In the genomic region with DNA sequence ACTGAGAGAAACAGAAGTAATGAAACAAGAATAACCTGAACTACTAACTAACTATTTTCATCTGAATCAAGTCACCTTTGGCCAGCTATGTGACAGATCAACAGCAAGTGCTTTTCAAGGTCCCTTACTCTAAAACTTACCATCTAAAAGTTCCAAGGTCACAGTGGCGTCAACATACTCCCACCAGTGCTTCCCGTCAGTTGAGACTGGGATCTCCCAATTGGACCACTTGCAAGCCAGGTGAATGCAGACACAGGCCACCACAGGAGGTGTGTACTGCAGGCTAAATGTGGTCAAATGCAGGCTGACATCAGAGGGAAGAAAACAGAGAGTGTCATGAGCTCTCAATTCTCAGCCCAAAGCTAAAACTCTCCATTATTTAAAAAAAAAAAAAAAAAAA, we compare ENCODE assay signal across 18 cellular contexts. TPM values are rescaled to one million over a fixed set of nuclear protein-coding genes. Genes with fewer than 3 reads are reported as not detected.
DNase-seq lines count a peak whose midpoint lies in the region; ATAC-seq, FAIRE-seq and TF ChIP-seq lines count a peak whose summit lies in the region.
"Had no signal": no experiment of that assay in that cellular context is flagged by ENCODE, and none has a peak within 500 bp of the region (broad histone marks: within the 10 kb centered on the region; RNA-seq: fewer than 3 reads in every experiment).

No MANE protein-coding gene starts in this region.

- H3K27me3 ChIP-seq in HepG2 (ENCODE audit: control insufficient read depth in 1 of 2, insufficient read depth in 2 of 2, low read length in 2 of 2) (no peaks in the 10 kb centered on the region), right lobe of liver (no peaks in the 10 kb centered on the region), HCT116 (ENCODE audit: insufficient read depth, low read length) (no peaks in the 10 kb centered on the region), osteoblast (ENCODE audit: insufficient read depth, low read length) (no peaks in the 10 kb centered on the region)

- in situ Hi-C loops in HepG2 (cut with HindIII; ENCODE audit: extremely low pct_ligation_motif_present, low pct_unique_long_range_greater_than_20kb) = no loop called here

- H4K20me1 ChIP-seq in HepG2 (ENCODE audit: insufficient read depth, low read length) (no peaks in the 10 kb centered on the region), HCT116 (ENCODE audit: insufficient read depth) (0 out of 2 replicates have a peak, but pooled peaks cover 11% of the 10 kb centered on the region), osteoblast (ENCODE audit: insufficient read depth, low read length) (peaks cover 3% of the 10 kb centered on the region)

- H2AFZ ChIP-seq in HepG2 (ENCODE audit: low read length) = no peak overlapping the region
- H2AFZ ChIP-seq in HCT116 (ENCODE audit: low read depth, low read length, poor library complexity, severe bottlenecking) = no peak overlapping the region
- no peak overlapping the region for H2AFZ ChIP-seq in osteoblast (ENCODE audit: low read length)
- H2AFZ ChIP-seq: GM23248 had no signal

- H3K9ac ChIP-seq in HepG2 (ENCODE audit: insufficient read depth, low read depth, low read length) = no peak overlapping the region
- H3K9ac ChIP-seq in HCT116 (ENCODE audit: low read length) = no peak overlapping the region
- H3K9ac ChIP-seq: GM23248 had no signal

- CTCF ChIA-PET in HepG2 (lab: Yijun Ruan, JAX; ENCODE audit: low intra/inter-chr PET ratio, low total read pairs) (no interaction called here), HCT116 (lab: Charles Lee) (no interaction called here)

- H3K27ac ChIP-seq in HepG2 (ENCODE audit: extremely low read length, insufficient read depth, low read length) (peak overlapping the region; percentile 30), right lobe of liver (no peak overlapping the region), HCT116 (ENCODE audit: low read depth, low read length) (no peak overlapping the region), osteoblast (ENCODE audit: low read depth, low read length) (no peak overlapping the region)
- H3K27ac ChIP-seq: GM23248 had no signal

- H3K9me3 ChIP-seq in HepG2 (ENCODE audit: low read length) (no peaks in the 10 kb centered on the region), right lobe of liver (no peaks in the 10 kb centered on the region), HCT116 (ENCODE audit: control insufficient read depth in 1 of 2, insufficient read depth in 1 of 2, low read depth in 1 of 2, low read length in 2 of 2) (no peaks in the 10 kb centered on the region), osteoblast (ENCODE audit: low read depth, low read length) (no peaks in the 10 kb centered on the region)
- H3K9me3 ChIP-seq: Caco-2 had no signal

- TF ChIP-seq CTCF in HepG2 (CRISPR knock-in tag; IDR thresholded peaks at IDR 0.05) (no peak), right lobe of liver (IDR thresholded peaks at IDR 0.05) (no peak), HCT116 (IDR thresholded peaks at IDR 0.05 in 2 of 3, conservative IDR thresholded peaks at IDR 0.05 in 1 of 3; ENCODE audit: borderline replicate concordance in 1 of 3, insufficient read depth in 1 of 3, low read depth in 2 of 3, low read length in 2 of 3) (no peak), osteoblast (IDR thresholded peaks at IDR 0.05; ENCODE audit: extremely low read depth, low read depth, low read length) (no peak)

- H3K4me3 ChIP-seq in HepG2 (replicated peaks in 1 of 3; ENCODE audit: insufficient read depth in 1 of 3, low read depth in 2 of 3, low read length in 3 of 3) (no peak overlapping the region), right lobe of liver (no peak overlapping the region), HCT116 (replicated peaks in 1 of 2; ENCODE audit: low read depth in 1 of 2, low read length in 2 of 2) (no peak overlapping the region), osteoblast (ENCODE audit: insufficient read depth, low read length) (no peak overlapping the region)
- H3K4me3 ChIP-seq: GM23248 had no signal

- FAIRE-seq in HepG2 (lab: Jason Lieb, UNC) = no peak
- FAIRE-seq: G401.6, GM12892, GM19239, H1 had no signal

- WGBS in HepG2 (ENCODE audit: low lambda C conversion rate) = 69% methylated on average over 2 of the region's 2 CpGs
- 86% methylated on average over 2 of the region's 2 CpGs for WGBS in right lobe of liver (ENCODE audit: insufficient coverage, low coverage, low lambda C conversion rate, missing lambda C conversion rate)

- intact Hi-C loops in HepG2 (cut with micrococcal nuclease; ENCODE audit: unreplicated experiment) (no loop called here), right lobe of liver (cut with DNase I) (no loop called here), HCT116 (cut with micrococcal nuclease) (no loop called here)

- POLR2A ChIA-PET in HepG2 (lab: Yijun Ruan, JAX) = no interaction called here
- POLR2A ChIA-PET in HCT116 (lab: Charles Lee) = interaction anchor here (0.7 kb wide), 1 partner anchor 13 kb away, joined by 4 read pairs; no protein-coding TSS in a partner anchor

- no peak for TF ChIP-seq EP300 in HepG2 (IDR thresholded peaks at IDR 0.05; ENCODE audit: low read depth in 2 of 2, low read length in 2 of 2)
- no peak for TF ChIP-seq EP300 in HepG2 (CRISPR knock-in tag; IDR thresholded peaks at IDR 0.05; ENCODE audit: borderline replicate concordance)

- H3K4me1 ChIP-seq in HepG2 (ENCODE audit: insufficient read depth, low read length) = peaks cover 25% of the 10 kb centered on the region
- no peaks in the 10 kb centered on the region for H3K4me1 ChIP-seq in right lobe of liver
- no peaks in the 10 kb centered on the region for H3K4me1 ChIP-seq in HCT116 (ENCODE audit: control insufficient read depth in 1 of 2, insufficient read depth in 2 of 2, low read length in 2 of 2)
- no peaks in the 10 kb centered on the region for H3K4me1 ChIP-seq in osteoblast (ENCODE audit: insufficient read depth, low read length)
- H3K4me1 ChIP-seq: Caco-2 had no signal

- RAD21 ChIA-PET in HCT116 (lab: Charles Lee; ENCODE audit: low non-redundant PET in 1 of 2, low total read pairs in 2 of 2, uncharacterized antibody in 2 of 2, unreplicated experiment in 2 of 2) = no interaction called here

- H3K4me2 ChIP-seq in HepG2 (ENCODE audit: low read depth, low read length) = no peak overlapping the region
- no peak overlapping the region for H3K4me2 ChIP-seq in HCT116 (ENCODE audit: low read length)
- no peak overlapping the region for H3K4me2 ChIP-seq in osteoblast (ENCODE audit: insufficient read depth, low read length)

- ATAC-seq in HepG2 (peak; percentile 38; the same call in 1 of the 3 replicates), right lobe of liver (no peak), HCT116 (no peak), GM19023 (IDR thresholded peaks at IDR 0.05; ENCODE audit: unreplicated experiment) (no peak)

- DNase-seq in HepG2 (ENCODE audit: low spot score) (no peak), right lobe of liver (no peak), HCT116 (ENCODE audit: low read depth, low spot score) (no peak), osteoblast (ENCODE audit: insufficient read length, low spot score, missing footprints) (peak; percentile 6), pons (ENCODE audit: low spot score) (no peak)
- DNase-seq: C1 segment of cervical spinal cord; Caco-2; CD4-positive, alpha-beta memory T cell; DMS153; DND-41; GM23248; H7; HCEC 1CT had no signal

- 0 out of 4 replicates have a peak, but pooled peaks of 1 of the 2 experiments have one; percentile 25 for TF ChIP-seq POLR2A in HepG2 (IDR thresholded peaks at IDR 0.05; ENCODE audit: insufficient read depth in 1 of 2, low read depth in 2 of 2, low read length in 2 of 2)
- no peak for TF ChIP-seq POLR2A in right lobe of liver (IDR thresholded peaks at IDR 0.05)
- TF ChIP-seq POLR2A in HCT116 (IDR thresholded peaks at IDR 0.05; ENCODE audit: borderline replicate concordance, extremely low read depth, insufficient read depth, insufficient read length) = no peak

- TF ChIP-seq RAD21 in HepG2 (CRISPR knock-in tag; IDR thresholded peaks at IDR 0.05) (no peak), HCT116 (IDR thresholded peaks at IDR 0.05; ENCODE audit: low read depth) (no peak)

- BruUV-seq in HepG2 (replicated peaks; lab: Mats Ljungman, UMichigan) (no TSS peak), HCT116 (replicated peaks; lab: Mats Ljungman, UMichigan) (TSS peak; percentile 1)

- H3K9me2 ChIP-seq in HCT116 (ENCODE audit: insufficient read depth) = no peaks in the 10 kb centered on the region

- peaks cover 16 to 56% of the 10 kb centered on the region in 2 experiments for H3K36me3 ChIP-seq in HepG2 (replicated peaks in 1 of 2; ENCODE audit: control insufficient read depth in 1 of 2, insufficient read depth in 2 of 2, low read length in 2 of 2)
- H3K36me3 ChIP-seq in right lobe of liver = peaks cover 0 to 72% (median 30%) of the 10 kb centered on the region in 4 donors
- H3K36me3 ChIP-seq in HCT116 (ENCODE audit: control insufficient read depth in 1 of 2, insufficient read depth in 2 of 2, low read length in 2 of 2) = peaks cover 51 to 75% of the 10 kb centered on the region in 2 experiments
- H3K36me3 ChIP-seq in osteoblast (ENCODE audit: insufficient read depth, low read length) = peaks cover 62% of the 10 kb centered on the region

- H3K79me2 ChIP-seq in HepG2 (ENCODE audit: insufficient read depth, low read length) (peaks cover 2% of the 10 kb centered on the region), HCT116 (ENCODE audit: insufficient read depth, low read length) (peaks cover 91% of the 10 kb centered on the region), osteoblast (ENCODE audit: insufficient read depth, low read length) (peaks cover 26% of the 10 kb centered on the region)

RNA-seq across cellular contexts. Expression of a gene that starts 13.8 kb away (rescaled TPM):
- total RNA-seq in HepG2 (2016; rRNA removed; fragmentation: Illumina TruSeq; extraction: Trizol) (40.1 and 41.3 TPM in 2 replicates), right lobe of liver (10 to 100 TPM in 3 of 6 experiments, 1 to 10 TPM in 3; 6.4 to 24.3 (median 12.0) TPM), HCT116 (2021; ENCODE audit: unreplicated experiment) (41.6 TPM), osteoblast (37.4 and 48.1 TPM in 2 replicates)
- 11.6 and 13.1 TPM in 2 replicates for total RNA-seq in HepG2 (2016; cell fraction: cytosol; rRNA removed; fragmentation: Illumina TruSeq; extraction: Trizol; ENCODE audit: low read depth)
- total RNA-seq in HepG2 (2016; cell fraction: insoluble cytoplasmic fraction; rRNA removed; fragmentation: Illumina TruSeq; extraction: Trizol) = 39.5 and 40.8 TPM in 2 replicates
- 20.4 and 20.6 TPM in 2 replicates for total RNA-seq in HepG2 (2016; cell fraction: membrane; rRNA removed; fragmentation: Illumina TruSeq; extraction: Trizol)
- total RNA-seq in HepG2 (2016; cell fraction: nucleus; rRNA removed; fragmentation: Illumina TruSeq; extraction: Trizol) = 49.1 and 56.8 TPM in 2 replicates
- polyA plus RNA-seq in HepG2 (2011; rRNA removed) = 22.0 and 24.1 TPM in 2 replicates
- 23.5 and 23.9 TPM in 2 replicates for polyA plus RNA-seq in HepG2 (2011; cell fraction: cytosol; rRNA removed)
- 38.4 and 46.5 TPM in 2 replicates for polyA plus RNA-seq in HepG2 (2011; cell fraction: nucleus; rRNA removed)
- polyA plus RNA-seq in HepG2 (2012) = 17.0 and 17.6 TPM in 2 replicates
- 4.1 and 5.1 TPM in 2 replicates for polyA plus RNA-seq in HepG2 (2016; cell fraction: cytosol; fragmentation: Illumina TruSeq; extraction: Trizol; ENCODE audit: low read depth)
- polyA plus RNA-seq in HepG2 (2016; cell fraction: insoluble cytoplasmic fraction; fragmentation: Illumina TruSeq; extraction: Trizol; ENCODE audit: low read depth) = 26.9 and 31.9 TPM in 2 replicates
- 6.4 and 6.7 TPM in 2 replicates for polyA plus RNA-seq in HepG2 (2016; cell fraction: membrane; fragmentation: Illumina TruSeq; extraction: Trizol; ENCODE audit: low read depth)
- 56.2 and 75.3 TPM in 2 replicates for polyA plus RNA-seq in HepG2 (2016; cell fraction: nucleus; fragmentation: Illumina TruSeq; extraction: Trizol; ENCODE audit: insufficient read depth, low read depth)
- 80.5 and 142 TPM in 2 replicates for polyA minus RNA-seq in HepG2 (2011; rRNA and poly(A)+ RNA removed; ENCODE audit: low replicate concordance)
- 21.1 and 21.6 TPM in 2 replicates for polyA minus RNA-seq in HepG2 (2011; cell fraction: cytosol; rRNA and poly(A)+ RNA removed)
- polyA minus RNA-seq in HepG2 (2011; cell fraction: nucleus; rRNA and poly(A)+ RNA removed) = 102 and 110 TPM in 2 replicates
- 24.2 and 27.4 TPM in 2 replicates for polyA plus RNA-seq in HCT116 (2012)

RNA-seq across cellular contexts. Expression of a gene that starts 20.6 kb away (rescaled TPM):
- 26.8 and 28.2 TPM in 2 replicates for total RNA-seq in HepG2 (2016; rRNA removed; fragmentation: Illumina TruSeq; extraction: Trizol)
- total RNA-seq in HepG2 (2016; cell fraction: cytosol; rRNA removed; fragmentation: Illumina TruSeq; extraction: Trizol; ENCODE audit: low read depth) = 1.8 and 2.3 TPM in 2 replicates
- total RNA-seq in HepG2 (2016; cell fraction: insoluble cytoplasmic fraction; rRNA removed; fragmentation: Illumina TruSeq; extraction: Trizol) = 26.7 and 27.8 TPM in 2 replicates
- 7.3 and 8.1 TPM in 2 replicates for total RNA-seq in HepG2 (2016; cell fraction: membrane; rRNA removed; fragmentation: Illumina TruSeq; extraction: Trizol)
- total RNA-seq in HepG2 (2016; cell fraction: nucleus; rRNA removed; fragmentation: Illumina TruSeq; extraction: Trizol) = 37.9 and 44.9 TPM in 2 replicates
- 15.3 and 18.0 TPM in 2 replicates for polyA plus RNA-seq in HepG2 (2011; rRNA removed)
- polyA plus RNA-seq in HepG2 (2011; cell fraction: cytosol; rRNA removed) = 6.5 and 9.2 TPM in 2 replicates
- polyA plus RNA-seq in HepG2 (2011; cell fraction: nucleus; rRNA removed) = 22.2 and 26.3 TPM in 2 replicates
- 8.8 and 11.3 TPM in 2 replicates for polyA plus RNA-seq in HepG2 (2012)
- 0.57 and 0.90 TPM in 2 replicates for polyA plus RNA-seq in HepG2 (2016; cell fraction: cytosol; fragmentation: Illumina TruSeq; extraction: Trizol; ENCODE audit: low read depth)
- polyA plus RNA-seq in HepG2 (2016; cell fraction: insoluble cytoplasmic fraction; fragmentation: Illumina TruSeq; extraction: Trizol; ENCODE audit: low read depth) = 6.8 and 7.5 TPM in 2 replicates
- 1.6 and 2.0 TPM in 2 replicates for polyA plus RNA-seq in HepG2 (2016; cell fraction: membrane; fragmentation: Illumina TruSeq; extraction: Trizol; ENCODE audit: low read depth)
- polyA plus RNA-seq in HepG2 (2016; cell fraction: nucleus; fragmentation: Illumina TruSeq; extraction: Trizol; ENCODE audit: insufficient read depth, low read depth) = 36.1 and 37.6 TPM in 2 replicates
- 28.4 and 91.5 TPM in 2 replicates for polyA minus RNA-seq in HepG2 (2011; rRNA and poly(A)+ RNA removed; ENCODE audit: low replicate concordance)
- 20.2 and 20.4 TPM in 2 replicates for polyA minus RNA-seq in HepG2 (2011; cell fraction: cytosol; rRNA and poly(A)+ RNA removed)
- 43.1 and 62.9 TPM in 2 replicates for polyA minus RNA-seq in HepG2 (2011; cell fraction: nucleus; rRNA and poly(A)+ RNA removed)
- 10 to 100 TPM; 10.7 to 18.9 (median 13.9) TPM for total RNA-seq in right lobe of liver
- total RNA-seq in HCT116 (2021; ENCODE audit: unreplicated experiment) = 69.4 TPM
- polyA plus RNA-seq in HCT116 (2012) = 23.8 and 25.7 TPM in 2 replicates
- total RNA-seq in osteoblast = 25.0 and 32.1 TPM in 2 replicates
